Comparison of ENCODE assay signal across 12 cellular contexts in the genomic region with DNA sequence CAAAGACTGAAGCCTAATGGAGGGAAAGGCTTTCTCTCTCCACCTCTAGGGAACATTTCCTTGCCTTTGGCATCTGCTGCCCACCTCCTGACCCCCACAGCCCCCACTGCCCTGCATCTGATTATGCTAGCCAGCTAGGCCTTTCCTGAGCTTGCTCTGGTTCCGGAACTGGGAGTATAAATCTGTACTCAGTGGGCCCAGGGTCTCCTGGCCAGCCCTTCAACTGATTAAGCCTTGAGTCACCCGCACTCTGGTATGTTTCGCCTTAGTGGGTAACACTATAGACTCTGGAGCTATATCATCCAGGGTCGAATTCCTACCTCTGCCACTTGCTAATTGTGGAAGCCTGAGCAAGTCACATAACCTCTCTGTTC. TPM values are rescaled to one million over a fixed set of nuclear protein-coding genes. Genes with fewer than 3 reads are reported as not detected.
A peak's percentile ranks its signal among the peaks of the same experiment; 100 is the strongest.
DNase-seq lines count a peak whose midpoint lies in the region; ATAC-seq, FAIRE-seq and TF ChIP-seq lines count a peak whose summit lies in the region.
"Had no signal": no experiment of that assay in that cellular context is flagged by ENCODE, and none has a peak within 500 bp of the region (broad histone marks: within the 10 kb centered on the region; RNA-seq: fewer than 3 reads in every experiment).

No MANE protein-coding gene starts in this region.

- TF ChIP-seq CTCF in Caco-2 (IDR thresholded peaks at IDR 0.05; ENCODE audit: insufficient read depth in 1 of 2, low read depth in 1 of 2, low read length in 1 of 2, severe bottlenecking in 1 of 2, unreplicated experiment in 1 of 2) (no peak), H1 (IDR thresholded peaks at IDR 0.05; ENCODE audit: control extremely low read depth in 1 of 3, insufficient read depth in 1 of 3, low read depth in 1 of 3, low read length in 3 of 3) (no peak), neural crest cell (conservative IDR thresholded peaks at IDR 0.05) (no peak)

- H3K23ac ChIP-seq in H1 (ENCODE audit: insufficient read length): no peak overlapping the region

- no peaks in the 10 kb centered on the region for H4K20me1 ChIP-seq in H1 (replicated peaks in 1 of 2; ENCODE audit: control insufficient read depth in 1 of 2, insufficient read depth in 2 of 2, low read length in 2 of 2)

- DNase-seq in Caco-2 (no peak), MG63 (peak; percentile 3), H1 (ENCODE audit: low read depth in 1 of 2, low spot score in 2 of 2) (peak in 1 of 2 experiments; percentile 61), neural crest cell (ENCODE audit: low read depth, low spot score) (no peak), kidney tubule cell (ENCODE audit: low spot score) (no peak)
- DNase-seq in activated CD8-positive, alpha-beta memory T cell treated with anti-CD3 and anti-CD28 coated beads, Interleukin-2, amount 50 U/mL, for 48 hours: no peak
- DNase-seq: effector CD8-positive, alpha-beta T cell; naive B cell; NCI-H2107 had no signal

- peak overlapping the region; percentile 96; the same call in 1 of the 2 replicates for H2AK5ac ChIP-seq in H1 (ENCODE audit: low read depth, low read length)

- 0 out of 4 replicates have a peak, but pooled peaks of 1 of the 2 experiments have one; percentile 1 for TF ChIP-seq RAD21 in H1 (IDR thresholded peaks at IDR 0.05 in 1 of 2, conservative IDR thresholded peaks at IDR 0.05 in 1 of 2; ENCODE audit: low read depth in 2 of 2, low read length in 2 of 2)

- H3K4me3 ChIP-seq in Caco-2 (ENCODE audit: low read depth, low read length): no peak overlapping the region
- H3K4me3 ChIP-seq in MG63: no peak overlapping the region
- H3K4me3 ChIP-seq in H1 (ENCODE audit: extremely low read depth in 1 of 4, insufficient read depth in 2 of 4, low read depth in 3 of 4, low read length in 4 of 4): peak overlapping the region in 2 of 4 experiments; percentile 13 to 46; a peak in 4 of 8 replicates

- H2BK5ac ChIP-seq in H1 (ENCODE audit: low read depth, low read length): peak overlapping the region; percentile 99

- peak overlapping the region; percentile 96 for H2BK120ac ChIP-seq in H1 (replicated peaks; ENCODE audit: low read depth, low read length)

- H3K4me1 ChIP-seq in Caco-2 (peaks cover 26% of the 10 kb centered on the region), H1 (replicated peaks in 1 of 4; ENCODE audit: control insufficient read depth in 3 of 4, insufficient read depth in 4 of 4, low read length in 3 of 4) (peaks cover 17 to 42% (median 31%) of the 10 kb centered on the region in 4 experiments; a peak in 6 of 7 replicates)

- intact Hi-C loops in Caco-2 (cut with micrococcal nuclease; ENCODE audit: unreplicated experiment): no loop called here

- H3K36me3 Mint-ChIP-seq in Caco-2 (ENCODE audit: insufficient read depth, unreplicated experiment) (no peaks in the 10 kb centered on the region), neural crest cell (ENCODE audit: low read depth) (no peaks in the 10 kb centered on the region)
- H3K36me3 Mint-ChIP-seq: naive B cell had no signal

- H2BK12ac ChIP-seq in H1 (ENCODE audit: low read depth, low read length): peak overlapping the region; percentile 99

- peak in 1 of 2 experiments; percentile 49; a peak in 1 of 3 replicates for TF ChIP-seq POLR2A in H1 (IDR thresholded peaks at IDR 0.05; ENCODE audit: control extremely low read depth in 1 of 2, low read depth in 2 of 2, low read length in 2 of 2)

- no peaks in the 10 kb centered on the region for H3K36me3 ChIP-seq in Caco-2 (ENCODE audit: control insufficient read depth, insufficient read depth, low read length)
- no peaks in the 10 kb centered on the region for H3K36me3 ChIP-seq in MG63
- no peaks in the 10 kb centered on the region for H3K36me3 ChIP-seq in H1 (ENCODE audit: control insufficient read depth in 2 of 4, insufficient read depth in 4 of 4, low read length in 3 of 4)

- no peaks in the 10 kb centered on the region for H3K9me3 Mint-ChIP-seq in Caco-2 (ENCODE audit: unreplicated experiment)
- H3K9me3 Mint-ChIP-seq in neural crest cell: no peaks in the 10 kb centered on the region
- H3K9me3 Mint-ChIP-seq: naive B cell had no signal

- H3K14ac ChIP-seq in H1 (ENCODE audit: insufficient read length): no peak overlapping the region

- H3K4ac ChIP-seq in H1 (replicated peaks; ENCODE audit: insufficient read length, low read depth, low read length): peak overlapping the region; percentile 61

- no peak for FAIRE-seq in H1 (lab: Jason Lieb, UNC)

- H4K91ac ChIP-seq in H1 (replicated peaks; ENCODE audit: insufficient read length, low read length): peak overlapping the region; percentile 99

- no peak; a peak in 1 of 3 replicates for TF ChIP-seq EP300 in H1 (IDR thresholded peaks at IDR 0.05; ENCODE audit: borderline replicate concordance in 1 of 2, low read depth in 2 of 2, low read length in 2 of 2)

- ATAC-seq in HG02588 (IDR thresholded peaks at IDR 0.05; ENCODE audit: unreplicated experiment) (no peak), HG02610 (IDR thresholded peaks at IDR 0.05; ENCODE audit: unreplicated experiment) (no peak)
- ATAC-seq: activated naive CD4-positive, alpha-beta T cell treated with anti-CD3 and anti-CD28 coated beads, Interleukin-2, amount 50 U/mL, for 72 hours had no signal

- no peaks in the 10 kb centered on the region for H3K79me2 ChIP-seq in H1 (ENCODE audit: control insufficient read depth in 1 of 2, insufficient read depth in 2 of 2, low read length in 2 of 2)

- H3K18ac ChIP-seq in H1 (ENCODE audit: extremely low read depth, low read length): peak overlapping the region; percentile 95

- H3K4me3 Mint-ChIP-seq in Caco-2 (ENCODE audit: unreplicated experiment) (no peak overlapping the region), neural crest cell (no peak overlapping the region)

- H3K27me3 Mint-ChIP-seq in Caco-2 (ENCODE audit: insufficient read depth, unreplicated experiment) (no peaks in the 10 kb centered on the region), neural crest cell (ENCODE audit: low read depth) (no peaks in the 10 kb centered on the region)
- H3K27me3 Mint-ChIP-seq: naive B cell had no signal

- peak overlapping the region in 3 of 4 experiments; percentile 25 to 60 (median 56); a peak in 5 of 7 replicates for H3K9ac ChIP-seq in H1 (replicated peaks in 1 of 4; ENCODE audit: extremely low read depth in 1 of 4, low read depth in 3 of 4, low read length in 3 of 4)

- H2BK20ac ChIP-seq in H1 (ENCODE audit: low read length): peak overlapping the region; percentile 77

- POLR2A ChIA-PET in Caco-2 (lab: Charles Lee) (no interaction called here), H1 (lab: Charles Lee; ENCODE audit: partially characterized antibody) (interaction anchor here (0.7 to 3.7 kb wide), 13 partner anchors 9 to 315 kb away, joined by 3 to 29 read pairs (median 4); a partner anchor contains a TSS)

- H3K27me3 ChIP-seq in Caco-2 (replicated peaks; ENCODE audit: control insufficient read depth, insufficient read depth, low read length) (no peaks in the 10 kb centered on the region), MG63 (no peaks in the 10 kb centered on the region), H1 (replicated peaks in 1 of 4; ENCODE audit: control insufficient read depth in 3 of 4, extremely low read depth in 1 of 4, insufficient read depth in 3 of 4, low read length in 3 of 4) (no peaks in the 10 kb centered on the region)

- H4K8ac ChIP-seq in H1 (ENCODE audit: extremely low read depth, insufficient read depth, low read length): no peak overlapping the region

- 5% methylated on average over 4 of the region's 4 CpGs; no CpG with 5 or more reads in 1 of the 2 experiments for WGBS in H1 (ENCODE audit: extremely low coverage in 1 of 2, insufficient coverage in 1 of 2, insufficient read length in 1 of 2, insufficient replicate concordance in 2 of 2, low coverage in 1 of 2, low lambda C conversion rate in 2 of 2, missing lambda C conversion rate in 1 of 2), 2 experiments

- CTCF ChIA-PET in Caco-2 (lab: Charles Lee): interaction anchor here (2.8 kb wide), 1 partner anchor 10 kb away, joined by 7 read pairs; no protein-coding TSS in a partner anchor
- CTCF ChIA-PET in H1 (lab: Charles Lee; ENCODE audit: partially characterized antibody): interaction anchor here (1.8 to 9.4 kb wide), 4 partner anchors 11 to 81 kb away, joined by 5 to 101 read pairs (median 46); a partner anchor contains a TSS

- H3K27ac Mint-ChIP-seq in Caco-2 (ENCODE audit: unreplicated experiment) (peak overlapping the region; percentile 86), neural crest cell (ENCODE audit: unreplicated experiment) (peak overlapping the region; percentile 62)
- H3K27ac Mint-ChIP-seq: activated naive CD4-positive, alpha-beta T cell treated with anti-CD3 and anti-CD28 coated beads, Interleukin-2, amount 50 U/mL, for 72 hours had no signal

- peak overlapping the region; percentile 75 for H3K56ac ChIP-seq in H1 (replicated peaks; ENCODE audit: insufficient read length, low read depth, low read length)

- no peaks in the 10 kb centered on the region for H3K79me1 ChIP-seq in H1 (ENCODE audit: low read depth, low read length)

- H3K23me2 ChIP-seq in H1 (ENCODE audit: low read depth, low read length): no peaks in the 10 kb centered on the region

- H3K27ac ChIP-seq in H1 (ENCODE audit: low read depth, low read length): peak overlapping the region; percentile 96

- H3K4me2 ChIP-seq in H1 (ENCODE audit: insufficient read depth in 1 of 2, low read depth in 2 of 2, low read length in 2 of 2): peak overlapping the region; percentile 49 to 60

- peaks cover 21% of the 10 kb centered on the region for H3K4me1 Mint-ChIP-seq in Caco-2 (ENCODE audit: low read depth, unreplicated experiment)
- H3K4me1 Mint-ChIP-seq in neural crest cell: peaks cover 36% of the 10 kb centered on the region

- H2BK15ac ChIP-seq in H1 (ENCODE audit: low read length): no peak overlapping the region

- H3K9me3 ChIP-seq in Caco-2 (no peaks in the 10 kb centered on the region), MG63 (no peaks in the 10 kb centered on the region), H1 (ENCODE audit: insufficient read depth in 2 of 2, low read depth in 1 of 2, low read length in 1 of 2) (no peaks in the 10 kb centered on the region)

- peak overlapping the region; percentile 54 for H4K5ac ChIP-seq in H1 (ENCODE audit: insufficient read length, low read depth, low read length)

- BruUV-seq in Caco-2 (replicated peaks; lab: Mats Ljungman, UMichigan): no TSS peak

- H2AFZ ChIP-seq in H1 (ENCODE audit: low read length): no peak overlapping the region

RNA-seq across cellular contexts. Expression of a gene that starts 45.6 kb away (rescaled TPM):
- total RNA-seq in Caco-2 (2022) (0.64 and 0.86 TPM in 2 replicates), neural crest cell (2.9 and 3.5 TPM in 2 replicates)
- total RNA-seq in MG63 (2014; rRNA removed; shearing (Covaris generic); ENCODE audit: low replicate concordance): 0.40 and 0.42 TPM in 2 replicates
- total RNA-seq in H1 (2021; fragmentation: NEBNext Ultra II Directional; extraction: Animal tissue kit (Norgen Biotek cat#: 25700)): 44.5 and 45.6 TPM in 2 replicates
- 13.3 and 16.7 TPM in 2 replicates for polyA plus RNA-seq in H1 (2011; rRNA removed)
- 21.7 TPM for polyA plus RNA-seq in H1 (2011; cell fraction: cytosol; rRNA removed)
- polyA plus RNA-seq in H1 (2011; cell fraction: nucleus; rRNA removed): 19.6 TPM
- 21.1 to 34.2 TPM (median 29.2 TPM) in 4 replicates for polyA plus RNA-seq in H1 (2012, experiment 1 of 2)
- 9.9 TPM for polyA plus RNA-seq in H1 (2012, experiment 2 of 2)
- polyA plus RNA-seq in H1 (2013, experiment 1 of 2): 22.5 TPM
- polyA plus RNA-seq in H1 (2013, experiment 2 of 2): 22.1 TPM
- 43.9 and 57.0 TPM in 2 replicates for polyA minus RNA-seq in H1 (2011; rRNA and poly(A)+ RNA removed)
- polyA minus RNA-seq in H1 (2011; cell fraction: cytosol; rRNA and poly(A)+ RNA removed): 17.9 TPM
- 23.2 TPM for polyA minus RNA-seq in H1 (2011; cell fraction: nucleus; rRNA and poly(A)+ RNA removed)

Comparison
In these comparisons a context has a peak if more than half of its experiments do, and no peak if none do; other contexts are left out.
1. RNA of a gene that starts 45.6 kb away (total RNA-seq): 44.5 to 45.6 TPM in H1; 2.9 to 3.5 TPM in neural crest cell, 0.64 to 0.86 TPM in Caco-2 and 0.40 to 0.42 TPM in MG63; every median in the first group is over 10 times any median in the second.